In genomic region chr6:23584134-23584763, GRCh38 we compare ENCODE assay signal across 23 cellular contexts.
DNase-seq lines count a peak whose midpoint lies in the region; ATAC-seq, FAIRE-seq and TF ChIP-seq lines count a peak whose summit lies in the region.
"Had no signal": no experiment of that assay in that cellular context is flagged by ENCODE, and none has a peak within 500 bp of the region (broad histone marks: within the 10 kb centered on the region; RNA-seq: fewer than 3 reads in every experiment).

No MANE protein-coding gene starts in this region.

- H3K79me2 ChIP-seq in HepG2 (ENCODE audit: insufficient read depth, low read length): no peaks in the 10 kb centered on the region

- no TSS peak for BruUV-seq in HepG2 (replicated peaks; lab: Mats Ljungman, UMichigan)

- peak; percentile 61 for FAIRE-seq in HepG2 (lab: Jason Lieb, UNC)
- FAIRE-seq: endometrium had no signal

- POLR2A ChIA-PET in HepG2 (lab: Yijun Ruan, JAX): no interaction called here

- no peak for TF ChIP-seq POLR2A in HepG2 (IDR thresholded peaks at IDR 0.05; ENCODE audit: insufficient read depth in 1 of 2, low read depth in 2 of 2, low read length in 2 of 2)

- intact Hi-C loops in HepG2 (cut with micrococcal nuclease; ENCODE audit: unreplicated experiment): no loop called here

- peak in 1 of 2 experiments; percentile 10; a peak in 1 of 4 replicates for TF ChIP-seq EP300 in HepG2 (IDR thresholded peaks at IDR 0.05; ENCODE audit: low read depth in 2 of 2, low read length in 2 of 2)
- TF ChIP-seq EP300 in HepG2 (CRISPR knock-in tag; IDR thresholded peaks at IDR 0.05; ENCODE audit: borderline replicate concordance): no peak

- no peak for TF ChIP-seq RAD21 in HepG2 (CRISPR knock-in tag; IDR thresholded peaks at IDR 0.05)

- ATAC-seq in HepG2: peak; percentile 93
- ATAC-seq: upper lobe of right lung had no signal

- H4K20me1 ChIP-seq in HepG2 (ENCODE audit: insufficient read depth, low read length): no peaks in the 10 kb centered on the region
- H4K20me1 ChIP-seq: BLaER1 treated with 17β-estradiol and CSF1 and Interleukin-3, amounts not matched to agents 10 nM and 100 nM had no signal

- DNase-seq in HuH-7.5 (ENCODE audit: low spot score) (peak; percentile 6), dedifferentiated amniotic fluid mesenchymal stem cell (ENCODE audit: extremely low spot score) (peak; percentile 91), HepG2 (ENCODE audit: low spot score) (peak; percentile 40), renal cortical epithelial cell (ENCODE audit: low read depth) (peak; percentile 16), H4 (ENCODE audit: low spot score) (no peak), MV-4-11 (lab: John Stamatoyannopoulos, UW) (no peak), NCI-H510A treated with DMSO at 0.1 percent for 48 hours (lab: John Stamatoyannopoulos, UW) (no peak)
- no peak for DNase-seq in activated naive CD4-positive, alpha-beta T cell treated with Interleukin-2 at 50 U/mL for 16 hours
- DNase-seq: activated CD4-positive, alpha-beta T cell treated with anti-CD3 and anti-CD28 coated beads for 4 hours; activated effector memory CD4-positive, alpha-beta T cell treated with anti-CD3 and anti-CD28 coated beads, Interleukin-2, amount 50 U/mL, for 16 hours; Caco-2; central memory CD4-positive, alpha-beta T cell; DMS79; GF-D8; H9; KG1; mesendoderm; NCI-H446 treated with DMSO at 0.1 percent for 48 hours; nucleus accumbens; OCI-M1; upper lobe of right lung had no signal

- in situ Hi-C loops in HepG2 (cut with HindIII; ENCODE audit: extremely low pct_ligation_motif_present, low pct_unique_long_range_greater_than_20kb): no loop called here

- peaks cover 21% of the 10 kb centered on the region for H3K4me1 ChIP-seq in HepG2 (ENCODE audit: insufficient read depth, low read length)
- H3K4me1 ChIP-seq: Caco-2, upper lobe of right lung had no signal

- no peaks in the 10 kb centered on the region for H3K27me3 ChIP-seq in HepG2 (ENCODE audit: control insufficient read depth in 1 of 2, insufficient read depth in 2 of 2, low read length in 2 of 2)
- H3K27me3 ChIP-seq: BLaER1 treated with 17β-estradiol and CSF1 and Interleukin-3, amounts not matched to agents 10 nM and 100 nM; upper lobe of right lung had no signal

- no peaks in the 10 kb centered on the region for H3K9me3 ChIP-seq in HepG2 (ENCODE audit: low read length)
- H3K9me3 ChIP-seq: BLaER1 treated with 17β-estradiol and CSF1 and Interleukin-3, amounts not matched to agents 10 nM and 100 nM; Caco-2; upper lobe of right lung had no signal

- peak overlapping the region in 1 of 3 experiments; percentile 10; a peak in 1 of 6 replicates for H3K4me3 ChIP-seq in HepG2 (replicated peaks in 1 of 3; ENCODE audit: insufficient read depth in 1 of 3, low read depth in 2 of 3, low read length in 3 of 3)
- H3K4me3 ChIP-seq: BLaER1 treated with 17β-estradiol and CSF1 and Interleukin-3, amounts not matched to agents 10 nM and 100 nM; upper lobe of right lung had no signal

- H3K4me2 ChIP-seq in HepG2 (ENCODE audit: low read depth, low read length): peak overlapping the region; percentile 59
- H3K4me2 ChIP-seq: BLaER1 treated with 17β-estradiol and CSF1 and Interleukin-3, amounts not matched to agents 10 nM and 100 nM had no signal

- WGBS in HepG2 (ENCODE audit: low lambda C conversion rate): 7% methylated on average over 5 of the region's 5 CpGs

- peak overlapping the region; percentile 24 for H2AFZ ChIP-seq in HepG2 (ENCODE audit: low read length)

- no peaks in the 10 kb centered on the region for H3K36me3 ChIP-seq in HepG2 (replicated peaks in 1 of 2; ENCODE audit: control insufficient read depth in 1 of 2, insufficient read depth in 2 of 2, low read length in 2 of 2)
- H3K36me3 ChIP-seq: BLaER1 treated with 17β-estradiol and CSF1 and Interleukin-3, amounts not matched to agents 10 nM and 100 nM; upper lobe of right lung had no signal

- peak overlapping the region; percentile 48 for H3K27ac ChIP-seq in HepG2 (ENCODE audit: extremely low read length, insufficient read depth, low read length)
- H3K27ac ChIP-seq: BLaER1 treated with 17β-estradiol and CSF1 and Interleukin-3, amounts not matched to agents 10 nM and 100 nM; upper lobe of right lung had no signal

- no peak overlapping the region for H3K9ac ChIP-seq in HepG2 (ENCODE audit: insufficient read depth, low read depth, low read length)
- H3K9ac ChIP-seq: BLaER1 treated with 17β-estradiol and CSF1 and Interleukin-3, amounts not matched to agents 10 nM and 100 nM had no signal

- no peak for TF ChIP-seq CTCF in HepG2 (CRISPR knock-in tag; IDR thresholded peaks at IDR 0.05)

- CTCF ChIA-PET in HepG2 (lab: Yijun Ruan, JAX; ENCODE audit: low intra/inter-chr PET ratio, low total read pairs): no interaction called here

TF ChIP-seq in HepG2, 621 proteins besides CTCF, POLR2A, EP300 and RAD21 (continues in another document):
- TF ChIP-seq ZNF737 (CRISPR knock-in tag; IDR thresholded peaks at IDR 0.05; ENCODE audit: borderline replicate concordance): no peak
- TF ChIP-seq REPIN1 (CRISPR knock-in tag; IDR thresholded peaks at IDR 0.05; ENCODE audit: borderline replicate concordance, low read depth): no peak
- TF ChIP-seq ZNF234 (CRISPR knock-in tag; conservative IDR thresholded peaks at IDR 0.05): no peak
- no peak for TF ChIP-seq ZNF790 (CRISPR knock-in tag; IDR thresholded peaks at IDR 0.05; ENCODE audit: borderline replicate concordance)
- no peak for TF ChIP-seq MEIS2 (CRISPR knock-in tag; IDR thresholded peaks at IDR 0.05)
- TF ChIP-seq, protein P1, sequence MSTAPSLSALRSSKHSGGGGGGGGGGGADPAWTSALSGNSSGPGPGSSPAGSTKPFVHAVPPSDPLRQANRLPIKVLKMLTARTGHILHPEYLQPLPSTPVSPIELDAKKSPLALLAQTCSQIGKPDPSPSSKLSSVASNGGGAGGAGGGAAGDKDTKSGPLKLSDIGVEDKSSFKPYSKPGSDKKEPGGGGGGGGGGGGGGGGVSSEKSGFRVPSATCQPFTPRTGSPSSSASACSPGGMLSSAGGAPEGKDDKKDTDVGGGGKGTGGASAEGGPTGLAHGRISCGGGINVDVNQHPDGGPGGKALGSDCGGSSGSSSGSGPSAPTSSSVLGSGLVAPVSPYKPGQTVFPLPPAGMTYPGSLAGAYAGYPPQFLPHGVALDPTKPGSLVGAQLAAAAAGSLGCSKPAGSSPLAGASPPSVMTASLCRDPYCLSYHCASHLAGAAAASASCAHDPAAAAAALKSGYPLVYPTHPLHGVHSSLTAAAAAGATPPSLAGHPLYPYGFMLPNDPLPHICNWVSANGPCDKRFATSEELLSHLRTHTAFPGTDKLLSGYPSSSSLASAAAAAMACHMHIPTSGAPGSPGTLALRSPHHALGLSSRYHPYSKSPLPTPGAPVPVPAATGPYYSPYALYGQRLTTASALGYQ (CRISPR knock-in tag; IDR thresholded peaks at IDR 0.05): 0 out of 2 replicates have a peak, but pooled peaks have one; percentile 22
- TF ChIP-seq, protein P2, sequence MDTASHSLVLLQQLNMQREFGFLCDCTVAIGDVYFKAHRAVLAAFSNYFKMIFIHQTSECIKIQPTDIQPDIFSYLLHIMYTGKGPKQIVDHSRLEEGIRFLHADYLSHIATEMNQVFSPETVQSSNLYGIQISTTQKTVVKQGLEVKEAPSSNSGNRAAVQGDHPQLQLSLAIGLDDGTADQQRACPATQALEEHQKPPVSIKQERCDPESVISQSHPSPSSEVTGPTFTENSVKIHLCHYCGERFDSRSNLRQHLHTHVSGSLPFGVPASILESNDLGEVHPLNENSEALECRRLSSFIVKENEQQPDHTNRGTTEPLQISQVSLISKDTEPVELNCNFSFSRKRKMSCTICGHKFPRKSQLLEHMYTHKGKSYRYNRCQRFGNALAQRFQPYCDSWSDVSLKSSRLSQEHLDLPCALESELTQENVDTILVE (CRISPR knock-in tag; IDR thresholded peaks at IDR 0.05): no peak
- TF ChIP-seq CEBPZ (IDR thresholded peaks at IDR 0.05; ENCODE audit: low read length): no peak
- no peak for TF ChIP-seq ZNF878 (CRISPR knock-in tag; IDR thresholded peaks at IDR 0.05)
- TF ChIP-seq MYC (CRISPR knock-in tag; IDR thresholded peaks at IDR 0.05; ENCODE audit: borderline replicate concordance): no peak

Comparison
In these comparisons a context has a peak if more than half of its experiments do, and no peak if none do; other contexts are left out.
1. DNase-seq: peak in HuH-7.5 (single experiment), dedifferentiated amniotic fluid mesenchymal stem cell (single experiment), HepG2 (single experiment) and renal cortical epithelial cell (single experiment); none in H4 (single experiment), activated naive CD4-positive, alpha-beta T cell treated with Interleukin-2 at 50 U/mL for 16 hours (single experiment), MV-4-11 (single experiment) and NCI-H510A treated with DMSO at 0.1 percent for 48 hours (single experiment).